ENCODE assay signal across 9 cellular contexts in genomic region chr1:53485478-53486394, GRCh38.
DNase-seq lines count a peak whose midpoint lies in the region; TF ChIP-seq lines count a peak whose summit lies in the region.
"Had no signal": no experiment of that assay in that cellular context is flagged by ENCODE, and none has a peak within 500 bp of the region (broad histone marks: within the 10 kb centered on the region; RNA-seq: fewer than 3 reads in every experiment).

No MANE protein-coding gene starts in this region.

- H3K27me3 ChIP-seq in brain microvascular endothelial cell (replicated peaks) = peaks cover 13% of the 10 kb centered on the region

- in situ Hi-C loops in brain microvascular endothelial cell (cut with HindIII; ENCODE audit: low pct_ligation_motif_present, low sequenced_read_pairs) = loop anchor here (10.0 kb wide), 1 partner anchor 249 kb away; the partner anchor contains the start of gene GLIS1

- H3K27ac ChIP-seq in brain microvascular endothelial cell = no peak overlapping the region
- H3K27ac ChIP-seq: skin epidermis had no signal

- DNase-seq in SIG-M5 treated with dmso at 0.1 percent for 504 hours (lab: John Stamatoyannopoulos, UW; ENCODE audit: unreplicated experiment) (peak; percentile 63), SIG-M5 (lab: John Stamatoyannopoulos, UW) (no peak), NCI-H2107 (lab: John Stamatoyannopoulos, UW) (peak; percentile 85), UCSD-AML1 (lab: John Stamatoyannopoulos, UW; ENCODE audit: unreplicated experiment) (peak; percentile 78), brain microvascular endothelial cell (peak; percentile 80), iris pigment epithelial cell (ENCODE audit: low read depth) (peak; percentile 75), NCI-H226 (no peak)
- DNase-seq in stimulated activated CD4-positive, alpha-beta T cell treated with anti-CD3 and anti-CD28 coated beads, Interleukin-1b, Interleukin-23, amount 100 ng/mL, for 24 hours (ENCODE audit: low read depth in 4 of 4, low spot score in 1 of 4) = peak; percentile 17 to 55 (median 44)

- no peak overlapping the region for H3K4me3 ChIP-seq in brain microvascular endothelial cell (ENCODE audit: low read depth, low read length)
- H3K4me3 ChIP-seq: skin epidermis had no signal

- H3K36me3 ChIP-seq in brain microvascular endothelial cell (replicated peaks) = no peaks in the 10 kb centered on the region

- peak; percentile 94 for TF ChIP-seq CTCF in brain microvascular endothelial cell (IDR thresholded peaks at IDR 0.05; ENCODE audit: low read depth, low read length, missing control alignments)

Comparison
In these comparisons a context has a peak if more than half of its experiments do, and no peak if none do; other contexts are left out.
1. DNase-seq: peak in SIG-M5 treated with dmso at 0.1 percent for 504 hours (single experiment), NCI-H2107 (single experiment), UCSD-AML1 (single experiment), brain microvascular endothelial cell (single experiment), iris pigment epithelial cell (single experiment) and stimulated activated CD4-positive, alpha-beta T cell treated with anti-CD3 and anti-CD28 coated beads, Interleukin-1b, Interleukin-23, amount 100 ng/mL, for 24 hours (4 of 4); none in SIG-M5 (single experiment) and NCI-H226 (single experiment).